ENCODE assay signal across 1 cellular context in the genomic region with DNA sequence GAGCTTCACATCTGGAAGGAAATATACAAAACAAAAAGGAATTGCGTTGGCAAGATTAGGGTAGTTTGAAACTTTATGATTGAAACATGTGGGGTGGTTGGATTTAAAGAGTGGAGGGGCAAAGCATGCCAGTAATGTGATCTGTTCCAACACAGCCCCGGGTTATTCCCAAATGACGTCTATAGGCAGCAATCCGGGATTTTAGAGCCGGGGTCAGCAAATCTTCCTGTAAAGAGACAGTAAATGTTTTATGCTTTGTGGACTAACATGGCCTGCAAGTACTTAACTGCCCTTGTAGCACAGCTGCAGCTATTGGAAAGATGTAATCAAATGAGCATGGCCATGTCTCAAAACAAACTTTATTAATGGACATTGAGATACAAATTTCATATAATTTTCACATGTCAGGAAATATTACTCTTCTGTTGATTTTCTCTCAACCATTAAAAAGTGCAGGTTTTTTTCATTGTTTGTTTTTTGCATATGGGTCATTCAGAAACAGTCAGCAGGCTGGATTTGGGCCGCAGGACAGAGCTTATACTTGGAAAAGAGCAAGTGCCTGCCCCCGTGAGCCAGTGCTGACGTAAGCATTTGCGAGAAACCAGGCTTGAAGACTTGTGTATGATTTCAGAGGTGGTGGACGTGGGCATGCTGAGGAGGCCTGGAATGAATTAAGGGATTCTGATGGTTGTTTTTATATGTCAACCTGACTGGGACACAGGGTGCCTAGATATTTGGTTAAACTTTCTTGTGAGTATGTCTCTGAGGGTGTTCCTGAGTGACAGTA.
TF ChIP-seq lines count a peak whose summit lies in the region.

No MANE protein-coding gene starts in this region.

TF ChIP-seq in GM23338, 12 proteins besides CTCF, POLR2A, EP300 and RAD21 (continued from another document):
- TF ChIP-seq ZNF462 (CRISPR knock-in tag; IDR thresholded peaks at IDR 0.05) (no peak), POLR2AphosphoS5 (IDR thresholded peaks at IDR 0.05; ENCODE audit: low read depth) (no peak), EZH2phosphoT487 (IDR thresholded peaks at IDR 0.05; ENCODE audit: unreplicated experiment) (no peak), ZNF114 (CRISPR knock-in tag; IDR thresholded peaks at IDR 0.05) (no peak), NANOG (IDR thresholded peaks at IDR 0.05; ENCODE audit: borderline replicate concordance) (no peak), STAT1 (IDR thresholded peaks at IDR 0.05; ENCODE audit: unreplicated experiment) (no peak), EZH2 (IDR thresholded peaks at IDR 0.05; ENCODE audit: low read depth, unreplicated experiment) (no peak), JUNB (IDR thresholded peaks at IDR 0.05; ENCODE audit: unreplicated experiment) (no peak)
- TF ChIP-seq, protein P1, sequence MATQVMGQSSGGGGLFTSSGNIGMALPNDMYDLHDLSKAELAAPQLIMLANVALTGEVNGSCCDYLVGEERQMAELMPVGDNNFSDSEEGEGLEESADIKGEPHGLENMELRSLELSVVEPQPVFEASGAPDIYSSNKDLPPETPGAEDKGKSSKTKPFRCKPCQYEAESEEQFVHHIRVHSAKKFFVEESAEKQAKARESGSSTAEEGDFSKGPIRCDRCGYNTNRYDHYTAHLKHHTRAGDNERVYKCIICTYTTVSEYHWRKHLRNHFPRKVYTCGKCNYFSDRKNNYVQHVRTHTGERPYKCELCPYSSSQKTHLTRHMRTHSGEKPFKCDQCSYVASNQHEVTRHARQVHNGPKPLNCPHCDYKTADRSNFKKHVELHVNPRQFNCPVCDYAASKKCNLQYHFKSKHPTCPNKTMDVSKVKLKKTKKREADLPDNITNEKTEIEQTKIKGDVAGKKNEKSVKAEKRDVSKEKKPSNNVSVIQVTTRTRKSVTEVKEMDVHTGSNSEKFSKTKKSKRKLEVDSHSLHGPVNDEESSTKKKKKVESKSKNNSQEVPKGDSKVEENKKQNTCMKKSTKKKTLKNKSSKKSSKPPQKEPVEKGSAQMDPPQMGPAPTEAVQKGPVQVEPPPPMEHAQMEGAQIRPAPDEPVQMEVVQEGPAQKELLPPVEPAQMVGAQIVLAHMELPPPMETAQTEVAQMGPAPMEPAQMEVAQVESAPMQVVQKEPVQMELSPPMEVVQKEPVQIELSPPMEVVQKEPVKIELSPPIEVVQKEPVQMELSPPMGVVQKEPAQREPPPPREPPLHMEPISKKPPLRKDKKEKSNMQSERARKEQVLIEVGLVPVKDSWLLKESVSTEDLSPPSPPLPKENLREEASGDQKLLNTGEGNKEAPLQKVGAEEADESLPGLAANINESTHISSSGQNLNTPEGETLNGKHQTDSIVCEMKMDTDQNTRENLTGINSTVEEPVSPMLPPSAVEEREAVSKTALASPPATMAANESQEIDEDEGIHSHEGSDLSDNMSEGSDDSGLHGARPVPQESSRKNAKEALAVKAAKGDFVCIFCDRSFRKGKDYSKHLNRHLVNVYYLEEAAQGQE (IDR thresholded peaks at IDR 0.05; ENCODE audit: unreplicated experiment), result no peak
